9 cellular contexts compared by ENCODE assay signal in the genomic region with DNA sequence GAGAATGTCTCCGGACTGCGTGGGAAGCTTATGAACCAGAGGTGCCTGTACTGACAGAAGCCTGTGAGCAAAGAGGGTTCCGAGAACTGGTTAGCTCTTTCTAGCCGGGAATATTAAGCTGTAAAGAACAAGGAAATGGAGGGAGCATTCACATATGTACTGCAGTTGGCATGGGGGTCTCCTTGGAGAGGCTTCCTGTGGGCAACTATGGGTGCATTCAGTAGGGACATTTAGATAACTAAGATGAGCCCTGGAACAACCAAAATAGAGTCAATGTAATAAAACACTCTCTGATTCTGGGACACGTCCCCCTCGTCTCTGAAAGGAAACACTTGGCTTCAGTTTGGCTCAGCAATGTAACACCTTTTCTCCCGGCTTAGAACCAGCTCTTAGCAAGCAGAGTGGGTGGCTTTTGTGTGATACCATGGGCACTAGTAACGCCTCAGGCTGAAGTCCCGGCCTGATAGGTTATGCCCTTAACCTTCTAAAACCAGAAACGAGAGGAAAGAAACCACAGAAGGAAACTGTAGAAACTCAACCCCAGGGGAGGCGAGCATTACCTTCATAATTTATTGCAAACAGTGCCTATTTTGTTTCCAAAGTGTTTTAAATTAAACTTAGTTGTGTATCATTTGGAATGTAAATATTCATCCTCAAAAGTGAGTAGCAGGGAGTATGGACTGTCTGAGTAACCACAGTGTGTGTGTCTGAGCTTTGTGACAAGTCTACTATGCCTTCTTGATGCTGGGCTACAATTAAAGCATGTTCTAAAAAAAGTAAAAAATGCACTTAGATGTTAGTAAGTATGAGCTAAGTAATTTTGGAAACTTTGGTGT. TPM values are rescaled to one million over a fixed set of nuclear protein-coding genes. Genes with fewer than 3 reads are reported as not detected.
DNase-seq lines count a peak whose midpoint lies in the region; ATAC-seq and TF ChIP-seq lines count a peak whose summit lies in the region.
"Had no signal": no experiment of that assay in that cellular context is flagged by ENCODE, and none has a peak within 500 bp of the region (broad histone marks: within the 10 kb centered on the region; RNA-seq: fewer than 3 reads in every experiment).

No MANE protein-coding gene starts in this region.

- peaks cover 54 to 68% (median 65%) of the 10 kb centered on the region in 10 experiments for H3K4me1 ChIP-seq in BLaER1 treated with 17β-estradiol and CSF1 and Interleukin-3, amounts not matched to agents 10 nM and 100 nM
- peaks cover 67 to 73% of the 10 kb centered on the region in 2 donors for H3K4me1 ChIP-seq in naive thymus-derived CD4-positive, alpha-beta T cell (ENCODE audit: control insufficient read depth in 2 of 2, insufficient read depth in 2 of 2, low read length in 2 of 2)
- H3K4me1 ChIP-seq in right atrium auricular region, result peaks cover 0 to 25% of the 10 kb centered on the region in 2 donors

- CTCF ChIA-PET in naive thymus-derived CD4-positive, alpha-beta T cell (lab: Charles Lee), result interaction anchor here (0.6 to 10.1 kb wide), 32 partner anchors 10 to 189 kb away, joined by 3 to 226 read pairs (median 5); a partner anchor contains a TSS

- no peaks in the 10 kb centered on the region for H3K36me3 ChIP-seq in BLaER1 treated with 17β-estradiol and CSF1 and Interleukin-3, amounts not matched to agents 10 nM and 100 nM
- no peaks in the 10 kb centered on the region for H3K36me3 ChIP-seq in naive thymus-derived CD4-positive, alpha-beta T cell (ENCODE audit: control insufficient read depth in 2 of 3, insufficient read depth in 3 of 3, low read length in 3 of 3)
- H3K36me3 ChIP-seq in right atrium auricular region, result peaks cover 4% of the 10 kb centered on the region

- H3K9me3 Mint-ChIP-seq in activated T-helper 17 cell treated with anti-CD3 and anti-CD28 coated beads, Interleukin-2, amount 50 U/mL, for 72 hours, result no peaks in the 10 kb centered on the region
- no peaks in the 10 kb centered on the region for H3K9me3 Mint-ChIP-seq in naive thymus-derived CD4-positive, alpha-beta T cell
- H3K9me3 Mint-ChIP-seq in endothelial cell (ENCODE audit: unreplicated experiment), result no peaks in the 10 kb centered on the region

- peak overlapping the region in 9 of 11 experiments; percentile 15 to 52 (median 37); a peak in 12 of 22 replicates for H3K9ac ChIP-seq in BLaER1 treated with 17β-estradiol and CSF1 and Interleukin-3, amounts not matched to agents 10 nM and 100 nM

- peak overlapping the region; percentile 30 to 81 (median 75); a peak in 20 of 22 replicates for H3K27ac ChIP-seq in BLaER1 treated with 17β-estradiol and CSF1 and Interleukin-3, amounts not matched to agents 10 nM and 100 nM
- peak overlapping the region; percentile 96 for H3K27ac ChIP-seq in naive thymus-derived CD4-positive, alpha-beta T cell (ENCODE audit: low read depth, low read length)
- H3K27ac ChIP-seq in right atrium auricular region, result no peak overlapping the region

- TF ChIP-seq CTCF in endothelial cell (IDR thresholded peaks at IDR 0.05; ENCODE audit: unreplicated experiment) (no peak), right atrium auricular region (IDR thresholded peaks at IDR 0.05) (no peak)

- peak overlapping the region; percentile 90 for H3K4me3 Mint-ChIP-seq in activated T-helper 17 cell treated with anti-CD3 and anti-CD28 coated beads, Interleukin-2, amount 50 U/mL, for 72 hours
- peak overlapping the region; percentile 56 to 83 (median 80) for H3K4me3 Mint-ChIP-seq in naive thymus-derived CD4-positive, alpha-beta T cell
- no peak overlapping the region for H3K4me3 Mint-ChIP-seq in endothelial cell (ENCODE audit: unreplicated experiment)

- H3K9me3 ChIP-seq in BLaER1 treated with 17β-estradiol and CSF1 and Interleukin-3, amounts not matched to agents 10 nM and 100 nM (replicated peaks in 1 of 11), result peaks cover 0 to 4% (median 0%) of the 10 kb centered on the region in 11 experiments; a peak in 2 of 22 replicates
- no peaks in the 10 kb centered on the region for H3K9me3 ChIP-seq in naive thymus-derived CD4-positive, alpha-beta T cell (ENCODE audit: control insufficient read depth in 2 of 3, low read length in 3 of 3)
- H3K9me3 ChIP-seq in right atrium auricular region, result no peaks in the 10 kb centered on the region

- intact Hi-C loops in naive thymus-derived CD4-positive, alpha-beta T cell (cut with micrococcal nuclease), result loop anchor here (1.0 to 5.0 kb wide), 12 partner anchors 36 to 531 kb away; a partner anchor contains a TSS

- peak overlapping the region; percentile 62 to 80 (median 71) for H3K4me2 ChIP-seq in BLaER1 treated with 17β-estradiol and CSF1 and Interleukin-3, amounts not matched to agents 10 nM and 100 nM

- peak overlapping the region in 1 of 10 experiments; percentile 17; a peak in 1 of 20 replicates for H3K4me3 ChIP-seq in BLaER1 treated with 17β-estradiol and CSF1 and Interleukin-3, amounts not matched to agents 10 nM and 100 nM
- H3K4me3 ChIP-seq in naive thymus-derived CD4-positive, alpha-beta T cell (ENCODE audit: low read length), result peak overlapping the region; percentile 55
- no peak overlapping the region for H3K4me3 ChIP-seq in right atrium auricular region

- peaks cover 14% of the 10 kb centered on the region for H3K36me3 Mint-ChIP-seq in activated T-helper 17 cell treated with anti-CD3 and anti-CD28 coated beads, Interleukin-2, amount 50 U/mL, for 72 hours (ENCODE audit: low read depth)
- peaks cover 0 to 13% (median 4%) of the 10 kb centered on the region in 5 donors for H3K36me3 Mint-ChIP-seq in naive thymus-derived CD4-positive, alpha-beta T cell
- H3K36me3 Mint-ChIP-seq in endothelial cell (ENCODE audit: low read depth, unreplicated experiment), result no peaks in the 10 kb centered on the region

- ATAC-seq in HG03432 (IDR thresholded peaks at IDR 0.05; ENCODE audit: unreplicated experiment) (peak; percentile 41), GM19467 (IDR thresholded peaks at IDR 0.05; ENCODE audit: unreplicated experiment) (no peak)
- peak; percentile 81 for ATAC-seq in activated T-helper 17 cell treated with anti-CD3 and anti-CD28 coated beads, Interleukin-2, amount 50 U/mL, for 72 hours (replicated peaks)
- peak; percentile 59 for ATAC-seq in naive thymus-derived CD4-positive, alpha-beta T cell

- peaks cover 37% of the 10 kb centered on the region for H3K4me1 Mint-ChIP-seq in activated T-helper 17 cell treated with anti-CD3 and anti-CD28 coated beads, Interleukin-2, amount 50 U/mL, for 72 hours
- peaks cover 41 to 74% (median 70%) of the 10 kb centered on the region in 7 donors for H3K4me1 Mint-ChIP-seq in naive thymus-derived CD4-positive, alpha-beta T cell
- H3K4me1 Mint-ChIP-seq in endothelial cell (ENCODE audit: unreplicated experiment), result peaks cover 23% of the 10 kb centered on the region

- POLR2A ChIA-PET in naive thymus-derived CD4-positive, alpha-beta T cell (lab: Charles Lee), result interaction anchor here (0.5 to 8.2 kb wide), 36 partner anchors 8 to 425 kb away, joined by 3 to 176 read pairs (median 7); a partner anchor contains a TSS

- H3K27ac Mint-ChIP-seq in activated T-helper 17 cell treated with anti-CD3 and anti-CD28 coated beads, Interleukin-2, amount 50 U/mL, for 72 hours, result peak overlapping the region; percentile 98
- peak overlapping the region; percentile 91 to 99 (median 96) for H3K27ac Mint-ChIP-seq in naive thymus-derived CD4-positive, alpha-beta T cell
- H3K27ac Mint-ChIP-seq in endothelial cell (ENCODE audit: unreplicated experiment), result no peak overlapping the region

- DNase-seq in naive thymus-derived CD4-positive, alpha-beta T cell, result peak in 8 of 9 donors; percentile 24 to 56 (median 34)
- no peak for DNase-seq in endothelial cell (ENCODE audit: low spot score)
- DNase-seq in right atrium auricular region (ENCODE audit: low spot score), result no peak
- DNase-seq in NCI-H2171 treated with DMSO at 0.1 percent for 48 hours (lab: John Stamatoyannopoulos, UW), result no peak
- DNase-seq: NCI-H446 treated with DMSO at 0.1 percent for 48 hours had no signal

- H3K27me3 Mint-ChIP-seq in activated T-helper 17 cell treated with anti-CD3 and anti-CD28 coated beads, Interleukin-2, amount 50 U/mL, for 72 hours, result no peaks in the 10 kb centered on the region
- no peaks in the 10 kb centered on the region for H3K27me3 Mint-ChIP-seq in naive thymus-derived CD4-positive, alpha-beta T cell
- peaks cover 4% of the 10 kb centered on the region for H3K27me3 Mint-ChIP-seq in endothelial cell (ENCODE audit: unreplicated experiment)

- no peaks in the 10 kb centered on the region for H4K20me1 ChIP-seq in BLaER1 treated with 17β-estradiol and CSF1 and Interleukin-3, amounts not matched to agents 10 nM and 100 nM

- no peaks in the 10 kb centered on the region for H3K27me3 ChIP-seq in BLaER1 treated with 17β-estradiol and CSF1 and Interleukin-3, amounts not matched to agents 10 nM and 100 nM
- H3K27me3 ChIP-seq in naive thymus-derived CD4-positive, alpha-beta T cell (ENCODE audit: control insufficient read depth in 2 of 2, insufficient read depth in 2 of 2, low read length in 2 of 2), result no peaks in the 10 kb centered on the region
- no peaks in the 10 kb centered on the region for H3K27me3 ChIP-seq in right atrium auricular region

RNA-seq across cellular contexts. Expression of a gene that starts 48.9 kb away (rescaled TPM):
- total RNA-seq in activated T-helper 17 cell treated with anti-CD3 and anti-CD28 coated beads, Interleukin-2, amount 50 U/mL, for 72 hours, result 10 to 100 TPM; 45.8 to 78.1 TPM
- total RNA-seq in naive thymus-derived CD4-positive, alpha-beta T cell, result 100 to 1,000 TPM in 1 of 5 experiments, 10 to 100 TPM in 4; 58.8 to 133 (median 73.6) TPM
- 10 to 100 TPM; 63.7 to 73.1 TPM for polyA plus RNA-seq in naive thymus-derived CD4-positive, alpha-beta T cell
- total RNA-seq in endothelial cell (ENCODE audit: unreplicated experiment) (26.1 TPM), right atrium auricular region (10 to 100 TPM; 15.5 to 19.0 TPM)

Comparison
In these comparisons a context has a peak if more than half of its experiments do, and no peak if none do; other contexts are left out.
1. H3K27ac ChIP-seq: peak in BLaER1 treated with 17β-estradiol and CSF1 and Interleukin-3, amounts not matched to agents 10 nM and 100 nM (11 of 11) and naive thymus-derived CD4-positive, alpha-beta T cell (single experiment); none in right atrium auricular region (0 of 2).
2. DNase-seq: peak in naive thymus-derived CD4-positive, alpha-beta T cell (8 of 9); none in endothelial cell (single experiment), right atrium auricular region (single experiment) and NCI-H2171 treated with DMSO at 0.1 percent for 48 hours (single experiment).